Comparison of ENCODE assay signal across 3 cellular contexts in genomic region chr1:45596765-45597164, GRCh38.
A peak's percentile ranks its signal among the peaks of the same experiment; 100 is the strongest.
TF ChIP-seq lines count a peak whose summit lies in the region.

No MANE protein-coding gene starts in this region.

TF ChIP-seq in HEK293, 187 proteins besides CTCF, POLR2A, EP300 and RAD21:
- TF ChIP-seq ZNF121 (tag by site-specific recombination; IDR thresholded peaks at IDR 0.05) (peak; percentile 40; the same call in 1 of the 2 replicates), SCRT2 (tag by site-specific recombination; IDR thresholded peaks at IDR 0.05) (0 out of 2 replicates have a peak, but pooled peaks have one; percentile 35)
TF ChIP-seq in HEK293: peak in this region for 2; not testable (repeated sequence) for 185.

TF ChIP-seq in GM12878, 131 proteins besides CTCF, POLR2A, EP300 and RAD21:
- TF ChIP-seq HDGF (IDR thresholded peaks at IDR 0.05) = 0 out of 2 replicates have a peak, but pooled peaks have one; percentile 65

TF ChIP-seq in K562, 482 proteins besides CTCF, POLR2A, EP300 and RAD21:
- TF ChIP-seq EWSR1 (IDR thresholded peaks at IDR 0.05; ENCODE audit: borderline replicate concordance, low read depth, partially characterized antibody) (peak; percentile 55), SUPT5H (IDR thresholded peaks at IDR 0.05) (peak; percentile 47; the same call in 1 of the 2 replicates)
